31 cellular contexts compared by ENCODE assay signal in genomic region chr16:87025681-87026080, GRCh38.
"Had no signal": no experiment of that assay in that cellular context is flagged by ENCODE, and none has a peak within 500 bp of the region (broad histone marks: within the 10 kb centered on the region; RNA-seq: fewer than 3 reads in every experiment).

No MANE protein-coding gene starts in this region.

- FAIRE-seq: astrocyte, bronchial epithelial cell had no signal

- H3K4me1 ChIP-seq: adrenal gland, ascending aorta, body of pancreas, breast epithelium had no signal

- H3K36me3 ChIP-seq: adrenal gland, ascending aorta, brain microvascular endothelial cell, breast epithelium, cardiac muscle cell had no signal

- H3K27ac ChIP-seq: adrenal gland, ascending aorta, body of pancreas, brain microvascular endothelial cell, breast epithelium, cardiac muscle cell had no signal

- H3K4me3 ChIP-seq: adrenal gland, ascending aorta, body of pancreas, breast epithelium, cardiac muscle cell had no signal

- H3K9me3 ChIP-seq: adrenal gland, ascending aorta, body of pancreas, breast epithelium had no signal

- DNase-seq: activated effector memory CD4-positive, alpha-beta T cell treated with anti-CD3 and anti-CD28 coated beads, Interleukin-2, amount 50 U/mL, for 16 hours; activated effector memory CD4-positive, alpha-beta T cell treated with Interleukin-2 at 50 U/mL for 16 hours; activated gamma-delta T cell; activated gamma-delta T cell treated with Interleukin-2 at 50 U/mL for 16 hours; activated naive CD4-positive, alpha-beta T cell; activated naive CD4-positive, alpha-beta T cell treated with anti-CD3 and anti-CD28 coated beads for 36 hours; activated naive CD4-positive, alpha-beta T cell treated with anti-CD3 and anti-CD28 coated beads, Interleukin-2, amount 10 ng/mL, durations not matched to agents 7 days and 5 days; activated naive CD4-positive, alpha-beta T cell treated with anti-CD3 and anti-CD28 coated beads, Interleukin-2, amount 50 U/mL, for 16 hours; activated naive CD4-positive, alpha-beta T cell treated with Interleukin-2 at 50 U/mL for 16 hours; activated naive CD8-positive, alpha-beta T cell treated with anti-CD3 and anti-CD28 coated beads for 36 hours; activated naive CD8-positive, alpha-beta T cell treated with anti-CD3 and anti-CD28 coated beads, Interleukin-2, amount 10 ng/mL, durations not matched to agents 7 days and 5 days; activated naive CD8-positive, alpha-beta T cell treated with anti-CD3 and anti-CD28 coated beads, Interleukin-2, amount 50 U/mL, for 24 hours; activated T-cell treated with anti-CD3 and anti-CD28 coated beads, Interleukin-2, amount 50 U/mL, for 1 hour; activated T-cell treated with anti-CD3 and anti-CD28 coated beads, Interleukin-2, amount 50 U/mL, for 24 hours; activated T-cell treated with anti-CD3 and anti-CD28 coated beads, Interleukin-2, amount 50 U/mL, for 4 hours; activated T-cell treated with anti-CD3 and anti-CD28 coated beads, Interleukin-2, amount 50 U/mL, for 48 hours; activated T-cell treated with anti-CD3 and anti-CD28 coated beads, Interleukin-2, amount 50 U/mL, for 72 hours; adrenal gland; amniotic stem cell; amygdala; anterior cingulate cortex; body of pancreas; brain microvascular endothelial cell; caudate nucleus; central memory CD4-positive, alpha-beta T cell; cerebellar nuclear complex had no signal

- H3K27me3 ChIP-seq: adrenal gland, ascending aorta, body of pancreas, brain microvascular endothelial cell, cardiac muscle cell had no signal
